ENCODE assay signal across 12 cellular contexts in genomic region chr7:24788075-24788474, GRCh38. TPM values are rescaled to one million over a fixed set of nuclear protein-coding genes. Genes with fewer than 3 reads are reported as not detected.
DNase-seq lines count a peak whose midpoint lies in the region; ATAC-seq and TF ChIP-seq lines count a peak whose summit lies in the region.
"Had no signal": no experiment of that assay in that cellular context is flagged by ENCODE, and none has a peak within 500 bp of the region (broad histone marks: within the 10 kb centered on the region; RNA-seq: fewer than 3 reads in every experiment).

No MANE protein-coding gene starts in this region.

- intact Hi-C loops in left ventricle myocardium superior (cut with micrococcal nuclease) (no loop called here), OCI-LY7 (cut with micrococcal nuclease; ENCODE audit: unreplicated experiment) (no loop called here)

- no peak overlapping the region for H3K9ac ChIP-seq in fibroblast of lung (ENCODE audit: insufficient read depth, low read length)
- H3K9ac ChIP-seq: BLaER1 had no signal

- no peaks in the 10 kb centered on the region for H3K9me3 ChIP-seq in cardiac muscle cell (ENCODE audit: low read depth)
- H3K9me3 ChIP-seq in OCI-LY7 (ENCODE audit: low read length), result peaks cover 22% of the 10 kb centered on the region
- no peaks in the 10 kb centered on the region for H3K9me3 ChIP-seq in fibroblast of lung (ENCODE audit: control insufficient read depth, insufficient read depth, low read depth, low read length)
- H3K9me3 ChIP-seq: testis had no signal

- H3K4me2 ChIP-seq in OCI-LY7 (ENCODE audit: low read length), result no peak overlapping the region
- no peak overlapping the region for H3K4me2 ChIP-seq in fibroblast of lung (ENCODE audit: extremely low read depth, insufficient read depth, low read length)
- H3K4me2 ChIP-seq: BLaER1 had no signal

- H3K79me2 ChIP-seq in OCI-LY7 (ENCODE audit: insufficient read depth, low read depth, low read length), result no peaks in the 10 kb centered on the region
- H3K79me2 ChIP-seq in fibroblast of lung (ENCODE audit: control insufficient read depth, insufficient read depth, low read length), result no peaks in the 10 kb centered on the region

- H3K4me1 ChIP-seq in cardiac muscle cell (ENCODE audit: low read depth) (no peaks in the 10 kb centered on the region), OCI-LY7 (ENCODE audit: insufficient read depth, low read length, poor library complexity, severe bottlenecking) (peaks cover 2% of the 10 kb centered on the region), fibroblast of lung (ENCODE audit: control insufficient read depth, extremely low read depth, insufficient read depth, low read length) (no peaks in the 10 kb centered on the region)
- H3K4me1 ChIP-seq: testis had no signal

- no TSS peak for BruUV-seq in OCI-LY7 (replicated peaks; lab: Mats Ljungman, UMichigan)

- no peaks in the 10 kb centered on the region for H3K27me3 Mint-ChIP-seq in type B pancreatic cell

- H3K27ac ChIP-seq in cardiac muscle cell (no peak overlapping the region), OCI-LY7 (ENCODE audit: low read depth, low read length, poor library complexity, severe bottlenecking) (no peak overlapping the region), fibroblast of lung (ENCODE audit: insufficient read depth, low read length) (no peak overlapping the region)
- H3K27ac ChIP-seq: BLaER1, testis had no signal

- no peaks in the 10 kb centered on the region for H3K4me1 Mint-ChIP-seq in type B pancreatic cell (ENCODE audit: unreplicated experiment)

- H3K36me3 Mint-ChIP-seq in type B pancreatic cell, result peaks cover 6% of the 10 kb centered on the region

- POLR2A ChIA-PET in OCI-LY7 (lab: Charles Lee), result no interaction called here

- H4K20me1 ChIP-seq in OCI-LY7 (ENCODE audit: insufficient read depth, low read length) (no peaks in the 10 kb centered on the region), fibroblast of lung (ENCODE audit: control insufficient read depth, extremely low read depth, insufficient read depth, low read length) (no peaks in the 10 kb centered on the region)
- H4K20me1 ChIP-seq: BLaER1 had no signal

- H3K27ac Mint-ChIP-seq in type B pancreatic cell, result no peak overlapping the region

- no peaks in the 10 kb centered on the region for H3K36me3 ChIP-seq in cardiac muscle cell
- peaks cover 16% of the 10 kb centered on the region; the same call in 1 of the 2 replicates for H3K36me3 ChIP-seq in OCI-LY7 (ENCODE audit: insufficient read depth, low read length)
- peaks cover 1% of the 10 kb centered on the region for H3K36me3 ChIP-seq in fibroblast of lung (ENCODE audit: control insufficient read depth, insufficient read depth, low read length)
- H3K36me3 ChIP-seq: BLaER1 had no signal

- H3K27me3 ChIP-seq in cardiac muscle cell (no peaks in the 10 kb centered on the region), fibroblast of lung (ENCODE audit: control insufficient read depth, insufficient read depth, low read length) (no peaks in the 10 kb centered on the region)
- H3K27me3 ChIP-seq: BLaER1, testis had no signal

- peak; percentile 41 for TF ChIP-seq CTCF in cardiac muscle cell (IDR thresholded peaks at IDR 0.05; ENCODE audit: low read depth, low read length)
- peak; percentile 82 for TF ChIP-seq CTCF in OCI-LY7 (conservative IDR thresholded peaks at IDR 0.05; ENCODE audit: low read length)
- peak; percentile 41 to 50 for TF ChIP-seq CTCF in fibroblast of lung (conservative IDR thresholded peaks at IDR 0.05 in 1 of 2, IDR thresholded peaks at IDR 0.05 in 1 of 2; ENCODE audit: low read depth in 1 of 2, low read length in 2 of 2)
- TF ChIP-seq CTCF in type B pancreatic cell (conservative IDR thresholded peaks at IDR 0.05), result peak; percentile 62

- DNase-seq in cardiac muscle cell (ENCODE audit: low read depth in 1 of 2, low spot score in 1 of 2) (no peak), left ventricle myocardium superior (no peak), OCI-LY7 (ENCODE audit: low spot score) (no peak), fibroblast of lung (ENCODE audit: low read depth in 2 of 2) (no peak), type B pancreatic cell (ENCODE audit: extremely low spot score, unreplicated experiment) (no peak), NCI-H446 treated with DMSO at 0.1 percent for 48 hours (lab: John Stamatoyannopoulos, UW) (no peak)
- DNase-seq in activated CD8-positive, alpha-beta memory T cell treated with anti-CD3 and anti-CD28 coated beads for 24 hours, result no peak
- DNase-seq: GF-D8, GOT3, testis had no signal

- ATAC-seq in left ventricle myocardium superior, result no peak
- ATAC-seq in esophagus mucosa, result no peak

- no peak overlapping the region for H3K4me3 Mint-ChIP-seq in type B pancreatic cell

- H2AFZ ChIP-seq in OCI-LY7 (ENCODE audit: low read length), result no peak overlapping the region
- no peak overlapping the region for H2AFZ ChIP-seq in fibroblast of lung (ENCODE audit: low read length)

- H3K4me3 ChIP-seq in cardiac muscle cell (no peak overlapping the region), OCI-LY7 (ENCODE audit: low read depth, low read length, poor library complexity, severe bottlenecking) (no peak overlapping the region), fibroblast of lung (replicated peaks in 1 of 4; ENCODE audit: control extremely low read depth in 1 of 4, insufficient read depth in 1 of 4, low read depth in 3 of 4, low read length in 4 of 4) (no peak overlapping the region)
- H3K4me3 ChIP-seq: BLaER1, testis had no signal

- CTCF ChIA-PET in OCI-LY7 (lab: Charles Lee; ENCODE audit: unreplicated experiment), result no interaction called here

- no peaks in the 10 kb centered on the region for H3K9me2 ChIP-seq in OCI-LY7 (ENCODE audit: insufficient read depth, low read length)

- H3K9me3 Mint-ChIP-seq in type B pancreatic cell, result peaks cover 7% of the 10 kb centered on the region

RNA-seq across cellular contexts. Expression of gene GSDME, which starts 30.8 kb away (rescaled TPM):
- total RNA-seq in cardiac muscle cell (6.6 and 7.1 TPM in 2 replicates), left ventricle myocardium superior (5.3 TPM), OCI-LY7 (2022) (33.0 and 47.0 TPM in 2 replicates), fibroblast of lung (40.1 and 57.1 TPM in 2 replicates), type B pancreatic cell (ENCODE audit: low replicate concordance) (5.6 and 10.8 TPM in 2 replicates), esophagus mucosa (8.3 TPM)
- polyA plus RNA-seq in cardiac muscle cell (8.4 and 10.0 TPM in 2 replicates), fibroblast of lung (28.1 and 40.8 TPM in 2 replicates)
- total RNA-seq in OCI-LY7 (2014; rRNA removed; shearing (Covaris generic)), result 41.7 and 49.9 TPM in 2 replicates
- polyA plus RNA-seq in fibroblast of lung (2012), result 29.2 and 38.8 TPM in 2 replicates
- polyA minus RNA-seq in fibroblast of lung (ENCODE audit: low replicate concordance), result 25.6 and 44.5 TPM in 2 replicates
